In the genomic region with DNA sequence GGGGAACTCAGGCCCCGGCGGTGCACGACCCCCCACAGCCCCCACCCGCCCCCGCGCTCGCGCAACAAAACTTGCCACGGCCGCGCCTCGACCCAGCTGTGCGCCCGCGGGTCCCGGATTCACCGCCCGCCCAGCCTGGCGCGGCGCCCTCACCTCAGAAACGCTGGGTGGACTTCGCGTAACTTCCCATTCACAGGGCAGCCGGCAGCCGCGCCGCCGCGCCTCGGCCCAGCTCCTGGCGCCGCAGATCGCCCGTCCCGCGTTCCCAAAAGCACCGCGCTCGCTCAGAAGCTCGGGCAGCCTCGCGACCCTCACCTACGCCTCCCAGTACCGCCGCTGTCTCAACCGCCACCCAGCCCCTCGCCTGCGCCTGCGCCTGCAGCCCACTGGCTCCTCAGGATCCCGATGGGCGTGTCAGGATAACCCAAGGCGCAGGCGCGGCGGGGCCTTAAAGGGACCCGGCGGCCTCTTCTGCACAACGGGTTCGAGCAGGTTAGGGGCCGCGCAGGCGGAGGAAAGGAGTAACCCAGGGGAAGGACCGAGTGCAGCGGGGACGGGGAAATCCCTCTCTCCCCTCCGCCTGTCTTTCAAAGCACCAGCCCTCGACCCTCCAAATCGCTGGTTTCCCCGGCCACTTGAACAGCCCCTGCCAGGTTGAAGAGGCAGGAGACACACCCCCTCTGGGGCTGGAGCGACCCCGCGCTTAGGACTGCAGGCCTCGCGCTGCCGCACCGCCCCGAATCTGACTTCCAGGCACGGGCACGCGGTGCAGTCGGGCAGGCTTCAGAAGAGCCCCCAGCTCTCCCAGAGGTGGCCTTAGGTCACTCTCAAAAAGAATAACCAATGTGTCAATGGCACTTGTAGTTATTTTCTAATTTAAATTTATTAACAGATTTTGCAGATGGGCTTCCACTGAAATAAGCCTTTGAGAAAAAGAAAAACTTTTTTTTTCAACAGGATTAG, we compare ENCODE assay signal across 1 cellular context.
TF ChIP-seq lines count a peak whose summit lies in the region.

Gene NBPF1, minus strand, starts transcription at position 380 of the 963 bp plus-strand sequence.

TF ChIP-seq in K562, 482 proteins besides CTCF, POLR2A, EP300 and RAD21 (continued from another document and continues in another):
- TF ChIP-seq, protein P1, sequence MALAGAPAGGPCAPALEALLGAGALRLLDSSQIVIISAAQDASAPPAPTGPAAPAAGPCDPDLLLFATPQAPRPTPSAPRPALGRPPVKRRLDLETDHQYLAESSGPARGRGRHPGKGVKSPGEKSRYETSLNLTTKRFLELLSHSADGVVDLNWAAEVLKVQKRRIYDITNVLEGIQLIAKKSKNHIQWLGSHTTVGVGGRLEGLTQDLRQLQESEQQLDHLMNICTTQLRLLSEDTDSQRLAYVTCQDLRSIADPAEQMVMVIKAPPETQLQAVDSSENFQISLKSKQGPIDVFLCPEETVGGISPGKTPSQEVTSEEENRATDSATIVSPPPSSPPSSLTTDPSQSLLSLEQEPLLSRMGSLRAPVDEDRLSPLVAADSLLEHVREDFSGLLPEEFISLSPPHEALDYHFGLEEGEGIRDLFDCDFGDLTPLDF (CRISPR knock-in tag; IDR thresholded peaks at IDR 0.05): peak; percentile 95
- TF ChIP-seq SAFB (IDR thresholded peaks at IDR 0.05; ENCODE audit: borderline replicate concordance, low read depth, low read length): peak; percentile 62; the same call in 1 of the 2 replicates
- no peak for TF ChIP-seq NR0B1 (IDR thresholded peaks at IDR 0.05; ENCODE audit: partially characterized antibody)
- no peak for TF ChIP-seq NFIX (CRISPR knock-in tag; IDR thresholded peaks at IDR 0.05; ENCODE audit: low read depth)
- peak; percentile 95 for TF ChIP-seq CHD4 (IDR thresholded peaks at IDR 0.05; ENCODE audit: insufficient read depth, insufficient replicate concordance, low read depth, low read length, poor library complexity, severe bottlenecking)
- TF ChIP-seq FOXM1 (IDR thresholded peaks at IDR 0.05; ENCODE audit: low read depth): no peak
- TF ChIP-seq FOXM1 (CRISPR knock-in tag; IDR thresholded peaks at IDR 0.05; ENCODE audit: low read depth): no peak
- TF ChIP-seq RBM17 (IDR thresholded peaks at IDR 0.05; ENCODE audit: borderline replicate concordance, low read depth, low read length): no peak
- TF ChIP-seq, protein P2, sequence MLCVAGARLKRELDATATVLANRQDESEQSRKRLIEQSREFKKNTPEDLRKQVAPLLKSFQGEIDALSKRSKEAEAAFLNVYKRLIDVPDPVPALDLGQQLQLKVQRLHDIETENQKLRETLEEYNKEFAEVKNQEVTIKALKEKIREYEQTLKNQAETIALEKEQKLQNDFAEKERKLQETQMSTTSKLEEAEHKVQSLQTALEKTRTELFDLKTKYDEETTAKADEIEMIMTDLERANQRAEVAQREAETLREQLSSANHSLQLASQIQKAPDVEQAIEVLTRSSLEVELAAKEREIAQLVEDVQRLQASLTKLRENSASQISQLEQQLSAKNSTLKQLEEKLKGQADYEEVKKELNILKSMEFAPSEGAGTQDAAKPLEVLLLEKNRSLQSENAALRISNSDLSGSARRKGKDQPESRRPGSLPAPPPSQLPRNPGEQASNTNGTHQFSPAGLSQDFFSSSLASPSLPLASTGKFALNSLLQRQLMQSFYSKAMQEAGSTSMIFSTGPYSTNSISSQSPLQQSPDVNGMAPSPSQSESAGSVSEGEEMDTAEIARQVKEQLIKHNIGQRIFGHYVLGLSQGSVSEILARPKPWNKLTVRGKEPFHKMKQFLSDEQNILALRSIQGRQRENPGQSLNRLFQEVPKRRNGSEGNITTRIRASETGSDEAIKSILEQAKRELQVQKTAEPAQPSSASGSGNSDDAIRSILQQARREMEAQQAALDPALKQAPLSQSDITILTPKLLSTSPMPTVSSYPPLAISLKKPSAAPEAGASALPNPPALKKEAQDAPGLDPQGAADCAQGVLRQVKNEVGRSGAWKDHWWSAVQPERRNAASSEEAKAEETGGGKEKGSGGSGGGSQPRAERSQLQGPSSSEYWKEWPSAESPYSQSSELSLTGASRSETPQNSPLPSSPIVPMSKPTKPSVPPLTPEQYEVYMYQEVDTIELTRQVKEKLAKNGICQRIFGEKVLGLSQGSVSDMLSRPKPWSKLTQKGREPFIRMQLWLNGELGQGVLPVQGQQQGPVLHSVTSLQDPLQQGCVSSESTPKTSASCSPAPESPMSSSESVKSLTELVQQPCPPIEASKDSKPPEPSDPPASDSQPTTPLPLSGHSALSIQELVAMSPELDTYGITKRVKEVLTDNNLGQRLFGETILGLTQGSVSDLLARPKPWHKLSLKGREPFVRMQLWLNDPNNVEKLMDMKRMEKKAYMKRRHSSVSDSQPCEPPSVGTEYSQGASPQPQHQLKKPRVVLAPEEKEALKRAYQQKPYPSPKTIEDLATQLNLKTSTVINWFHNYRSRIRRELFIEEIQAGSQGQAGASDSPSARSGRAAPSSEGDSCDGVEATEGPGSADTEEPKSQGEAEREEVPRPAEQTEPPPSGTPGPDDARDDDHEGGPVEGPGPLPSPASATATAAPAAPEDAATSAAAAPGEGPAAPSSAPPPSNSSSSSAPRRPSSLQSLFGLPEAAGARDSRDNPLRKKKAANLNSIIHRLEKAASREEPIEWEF (CRISPR knock-in tag; IDR thresholded peaks at IDR 0.05): no peak
- TF ChIP-seq, protein P3, sequence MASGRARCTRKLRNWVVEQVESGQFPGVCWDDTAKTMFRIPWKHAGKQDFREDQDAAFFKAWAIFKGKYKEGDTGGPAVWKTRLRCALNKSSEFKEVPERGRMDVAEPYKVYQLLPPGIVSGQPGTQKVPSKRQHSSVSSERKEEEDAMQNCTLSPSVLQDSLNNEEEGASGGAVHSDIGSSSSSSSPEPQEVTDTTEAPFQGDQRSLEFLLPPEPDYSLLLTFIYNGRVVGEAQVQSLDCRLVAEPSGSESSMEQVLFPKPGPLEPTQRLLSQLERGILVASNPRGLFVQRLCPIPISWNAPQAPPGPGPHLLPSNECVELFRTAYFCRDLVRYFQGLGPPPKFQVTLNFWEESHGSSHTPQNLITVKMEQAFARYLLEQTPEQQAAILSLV (tag; IDR thresholded peaks at IDR 0.05): no peak
- peak in 1 of 3 experiments; percentile 48 for TF ChIP-seq YY1 (IDR thresholded peaks at IDR 0.05; ENCODE audit: borderline replicate concordance in 1 of 3, control insufficient read depth in 1 of 3, extremely low read depth in 1 of 3, insufficient read depth in 3 of 3, insufficient read length in 1 of 3, insufficient replicate concordance in 2 of 3, low read depth in 1 of 3, low read length in 2 of 3)
- TF ChIP-seq NFYB (IDR thresholded peaks at IDR 0.05; ENCODE audit: extremely low read depth, insufficient read length): no peak
- TF ChIP-seq KDM2B (CRISPR knock-in tag; IDR thresholded peaks at IDR 0.05): peak; percentile 100
- TF ChIP-seq E2F3 (CRISPR knock-in tag; IDR thresholded peaks at IDR 0.05): peak; percentile 93
- TF ChIP-seq NUFIP1 (IDR thresholded peaks at IDR 0.05; ENCODE audit: partially characterized antibody): no peak
- TF ChIP-seq BRF1 (IDR thresholded peaks at IDR 0.05; ENCODE audit: borderline replicate concordance, extremely low read depth, insufficient read length): no peak
- peak; percentile 81 for TF ChIP-seq HIVEP1 (CRISPR knock-in tag; IDR thresholded peaks at IDR 0.05)
- TF ChIP-seq ZNF699 (CRISPR knock-in tag; IDR thresholded peaks at IDR 0.05; ENCODE audit: insufficient replicate concordance): no peak
- no peak for TF ChIP-seq MEF2A (IDR thresholded peaks at IDR 0.05; ENCODE audit: control insufficient read depth, low read depth, low read length)
- TF ChIP-seq ETV5 (CRISPR knock-in tag; IDR thresholded peaks at IDR 0.05; ENCODE audit: low read depth): no peak
- no peak for TF ChIP-seq ZNF146 (CRISPR knock-in tag; IDR thresholded peaks at IDR 0.05; ENCODE audit: unreplicated experiment)
- no peak for TF ChIP-seq ZNF644 (tag; IDR thresholded peaks at IDR 0.05; ENCODE audit: low read depth)
- TF ChIP-seq, protein P4, sequence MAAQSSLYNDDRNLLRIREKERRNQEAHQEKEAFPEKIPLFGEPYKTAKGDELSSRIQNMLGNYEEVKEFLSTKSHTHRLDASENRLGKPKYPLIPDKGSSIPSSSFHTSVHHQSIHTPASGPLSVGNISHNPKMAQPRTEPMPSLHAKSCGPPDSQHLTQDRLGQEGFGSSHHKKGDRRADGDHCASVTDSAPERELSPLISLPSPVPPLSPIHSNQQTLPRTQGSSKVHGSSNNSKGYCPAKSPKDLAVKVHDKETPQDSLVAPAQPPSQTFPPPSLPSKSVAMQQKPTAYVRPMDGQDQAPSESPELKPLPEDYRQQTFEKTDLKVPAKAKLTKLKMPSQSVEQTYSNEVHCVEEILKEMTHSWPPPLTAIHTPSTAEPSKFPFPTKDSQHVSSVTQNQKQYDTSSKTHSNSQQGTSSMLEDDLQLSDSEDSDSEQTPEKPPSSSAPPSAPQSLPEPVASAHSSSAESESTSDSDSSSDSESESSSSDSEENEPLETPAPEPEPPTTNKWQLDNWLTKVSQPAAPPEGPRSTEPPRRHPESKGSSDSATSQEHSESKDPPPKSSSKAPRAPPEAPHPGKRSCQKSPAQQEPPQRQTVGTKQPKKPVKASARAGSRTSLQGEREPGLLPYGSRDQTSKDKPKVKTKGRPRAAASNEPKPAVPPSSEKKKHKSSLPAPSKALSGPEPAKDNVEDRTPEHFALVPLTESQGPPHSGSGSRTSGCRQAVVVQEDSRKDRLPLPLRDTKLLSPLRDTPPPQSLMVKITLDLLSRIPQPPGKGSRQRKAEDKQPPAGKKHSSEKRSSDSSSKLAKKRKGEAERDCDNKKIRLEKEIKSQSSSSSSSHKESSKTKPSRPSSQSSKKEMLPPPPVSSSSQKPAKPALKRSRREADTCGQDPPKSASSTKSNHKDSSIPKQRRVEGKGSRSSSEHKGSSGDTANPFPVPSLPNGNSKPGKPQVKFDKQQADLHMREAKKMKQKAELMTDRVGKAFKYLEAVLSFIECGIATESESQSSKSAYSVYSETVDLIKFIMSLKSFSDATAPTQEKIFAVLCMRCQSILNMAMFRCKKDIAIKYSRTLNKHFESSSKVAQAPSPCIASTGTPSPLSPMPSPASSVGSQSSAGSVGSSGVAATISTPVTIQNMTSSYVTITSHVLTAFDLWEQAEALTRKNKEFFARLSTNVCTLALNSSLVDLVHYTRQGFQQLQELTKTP (IDR thresholded peaks at IDR 0.05; ENCODE audit: low read depth in 1 of 2, partially characterized antibody in 2 of 2): no peak
- TF ChIP-seq, protein P5, sequence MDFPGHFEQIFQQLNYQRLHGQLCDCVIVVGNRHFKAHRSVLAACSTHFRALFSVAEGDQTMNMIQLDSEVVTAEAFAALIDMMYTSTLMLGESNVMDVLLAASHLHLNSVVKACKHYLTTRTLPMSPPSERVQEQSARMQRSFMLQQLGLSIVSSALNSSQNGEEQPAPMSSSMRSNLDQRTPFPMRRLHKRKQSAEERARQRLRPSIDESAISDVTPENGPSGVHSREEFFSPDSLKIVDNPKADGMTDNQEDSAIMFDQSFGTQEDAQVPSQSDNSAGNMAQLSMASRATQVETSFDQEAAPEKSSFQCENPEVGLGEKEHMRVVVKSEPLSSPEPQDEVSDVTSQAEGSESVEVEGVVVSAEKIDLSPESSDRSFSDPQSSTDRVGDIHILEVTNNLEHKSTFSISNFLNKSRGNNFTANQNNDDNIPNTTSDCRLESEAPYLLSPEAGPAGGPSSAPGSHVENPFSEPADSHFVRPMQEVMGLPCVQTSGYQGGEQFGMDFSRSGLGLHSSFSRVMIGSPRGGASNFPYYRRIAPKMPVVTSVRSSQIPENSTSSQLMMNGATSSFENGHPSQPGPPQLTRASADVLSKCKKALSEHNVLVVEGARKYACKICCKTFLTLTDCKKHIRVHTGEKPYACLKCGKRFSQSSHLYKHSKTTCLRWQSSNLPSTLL (IDR thresholded peaks at IDR 0.05): no peak
- TF ChIP-seq PHTF2 (CRISPR knock-in tag; IDR thresholded peaks at IDR 0.05): peak; percentile 91; the same call in 1 of the 2 replicates
- TF ChIP-seq NFATC3 (IDR thresholded peaks at IDR 0.05): no peak
- TF ChIP-seq TOE1 (IDR thresholded peaks at IDR 0.05; ENCODE audit: borderline replicate concordance): no peak
- TF ChIP-seq TOE1 (CRISPR knock-in tag; IDR thresholded peaks at IDR 0.05; ENCODE audit: borderline replicate concordance, low read depth): peak; percentile 83; the same call in 1 of the 2 replicates
- TF ChIP-seq ELF4 (CRISPR knock-in tag; IDR thresholded peaks at IDR 0.05): peak; percentile 99
- TF ChIP-seq NFIC (IDR thresholded peaks at IDR 0.05): no peak
- TF ChIP-seq ZBTB34 (CRISPR knock-in tag; IDR thresholded peaks at IDR 0.05): no peak
- 0 out of 4 replicates have a peak, but pooled peaks of 1 of the 2 experiments have one; percentile 11 for TF ChIP-seq SIX5 (IDR thresholded peaks at IDR 0.05; ENCODE audit: borderline replicate concordance in 1 of 2, insufficient read depth in 1 of 2, low read depth in 1 of 2, low read length in 2 of 2)
- no peak for TF ChIP-seq CTBP1 (IDR thresholded peaks at IDR 0.05; ENCODE audit: borderline replicate concordance)
- TF ChIP-seq DPF2 (IDR thresholded peaks at IDR 0.05): no peak
- TF ChIP-seq, protein P6, sequence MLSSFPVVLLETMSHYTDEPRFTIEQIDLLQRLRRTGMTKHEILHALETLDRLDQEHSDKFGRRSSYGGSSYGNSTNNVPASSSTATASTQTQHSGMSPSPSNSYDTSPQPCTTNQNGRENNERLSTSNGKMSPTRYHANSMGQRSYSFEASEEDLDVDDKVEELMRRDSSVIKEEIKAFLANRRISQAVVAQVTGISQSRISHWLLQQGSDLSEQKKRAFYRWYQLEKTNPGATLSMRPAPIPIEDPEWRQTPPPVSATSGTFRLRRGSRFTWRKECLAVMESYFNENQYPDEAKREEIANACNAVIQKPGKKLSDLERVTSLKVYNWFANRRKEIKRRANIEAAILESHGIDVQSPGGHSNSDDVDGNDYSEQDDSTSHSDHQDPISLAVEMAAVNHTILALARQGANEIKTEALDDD (IDR thresholded peaks at IDR 0.05): no peak
- no peak for TF ChIP-seq FOSL1 (tag; conservative IDR thresholded peaks at IDR 0.05)
- TF ChIP-seq NFE2L1 (tag; IDR thresholded peaks at IDR 0.05; ENCODE audit: borderline replicate concordance, low read depth): no peak
- no peak for TF ChIP-seq HMG20B (CRISPR knock-in tag; IDR thresholded peaks at IDR 0.05)
